In genomic region chr7:1536105-1536767, GRCh38 we compare ENCODE assay signal across 12 cellular contexts. TPM values are rescaled to one million over a fixed set of nuclear protein-coding genes. Genes with fewer than 3 reads are reported as not detected.
A peak's percentile ranks its signal among the peaks of the same experiment; 100 is the strongest.
DNase-seq lines count a peak whose midpoint lies in the region; ATAC-seq and TF ChIP-seq lines count a peak whose summit lies in the region.
"Had no signal": no experiment of that assay in that cellular context is flagged by ENCODE, and none has a peak within 500 bp of the region (broad histone marks: within the 10 kb centered on the region; RNA-seq: fewer than 3 reads in every experiment).

No MANE protein-coding gene starts in this region.

- H3K9me3 ChIP-seq in AG04450 (ENCODE audit: control insufficient read depth, insufficient read depth, low read length) = no peaks in the 10 kb centered on the region; the same call in 1 of the 2 replicates
- H3K9me3 ChIP-seq in right cardiac atrium (ENCODE audit: control insufficient read depth, low read length) = no peaks in the 10 kb centered on the region
- H3K9me3 ChIP-seq: HAP-1 had no signal

- peak overlapping the region; percentile 100 for H3K27ac ChIP-seq in AG04450 (ENCODE audit: low read depth, low read length)
- peak overlapping the region; percentile 98 for H3K27ac ChIP-seq in right cardiac atrium (ENCODE audit: low read length)

- WGBS in right cardiac atrium = 84% methylated on average over 34 of the region's 34 CpGs

- H3K27me3 Mint-ChIP-seq in WTC11 (ENCODE audit: low read depth) = no peaks in the 10 kb centered on the region
- H3K27me3 Mint-ChIP-seq: CD4-positive, alpha-beta memory T cell had no signal

- peak overlapping the region; percentile 59 for H3K27ac Mint-ChIP-seq in WTC11

- no peaks in the 10 kb centered on the region for H3K27me3 ChIP-seq in AG04450 (ENCODE audit: control insufficient read depth, insufficient read depth, low read length)
- no peaks in the 10 kb centered on the region for H3K27me3 ChIP-seq in right cardiac atrium (ENCODE audit: control insufficient read depth, insufficient read depth)

- no peak overlapping the region for H3K4me3 Mint-ChIP-seq in WTC11

- POLR2A ChIA-PET in AG04450 (lab: Yijun Ruan, JAX) = interaction anchor here (1.0 kb wide), 1 partner anchor 19 kb away, joined by 3 read pairs; no protein-coding TSS in a partner anchor
- POLR2A ChIA-PET in WTC11 (lab: Charles Lee) = no interaction called here

- no peak for TF ChIP-seq CTCF in AG04450 (IDR thresholded peaks at IDR 0.05; ENCODE audit: low read depth, low read length)
- TF ChIP-seq CTCF in WTC11 (IDR thresholded peaks at IDR 0.05) = no peak
- TF ChIP-seq CTCF in retinal pigment epithelial cell (conservative IDR thresholded peaks at IDR 0.05; ENCODE audit: low read depth, low read length) = no peak

- H3K36me3 Mint-ChIP-seq in WTC11 = no peaks in the 10 kb centered on the region

- no peaks in the 10 kb centered on the region for H3K9me3 Mint-ChIP-seq in WTC11
- H3K9me3 Mint-ChIP-seq: CD4-positive, alpha-beta memory T cell had no signal

- CTCF ChIA-PET in AG04450 (lab: Charles Lee) = interaction anchor here (0.7 kb wide), 2 partner anchors 355 to 812 kb away, joined by 6 to 11 read pairs; no protein-coding TSS in a partner anchor
- CTCF ChIA-PET in WTC11 (lab: Charles Lee) = interaction anchor here (2.1 to 3.0 kb wide), 2 partner anchors 20 to 62 kb away, joined by 8 to 20 read pairs; partner anchors contain the start of gene TMEM184A

- H3K4me1 Mint-ChIP-seq in WTC11 = peaks cover 34% of the 10 kb centered on the region

- ATAC-seq in WTC11 (no peak), right cardiac atrium (no peak), HG03432 (IDR thresholded peaks at IDR 0.05; ENCODE audit: unreplicated experiment) (no peak)

- DNase-seq in AG04450 (ENCODE audit: low read depth, low spot score) = no peak
- no peak for DNase-seq in WTC11 (ENCODE audit: low spot score)
- peak; percentile 22 to 68 (median 65) for DNase-seq in right cardiac atrium
- no peak for DNase-seq in retinal pigment epithelial cell (ENCODE audit: low read depth)
- DNase-seq in kidney glomerular epithelial cell (lab: John Stamatoyannopoulos, UW) = no peak
- no peak for DNase-seq in HuH-7.5 (ENCODE audit: low spot score)
- no peak for DNase-seq in activated effector memory CD4-positive, alpha-beta T cell treated with Interleukin-2 at 50 U/mL for 16 hours
- DNase-seq: NCI-H524, T-helper 9 cell had no signal

- H3K4me3 ChIP-seq in AG04450 (ENCODE audit: low read depth, low read length) = peak overlapping the region; percentile 46
- H3K4me3 ChIP-seq in right cardiac atrium (ENCODE audit: low read length) = no peak overlapping the region
- peak overlapping the region; percentile 25 for H3K4me3 ChIP-seq in retinal pigment epithelial cell (ENCODE audit: low read length)
- H3K4me3 ChIP-seq: HAP-1 had no signal

- H3K4me1 ChIP-seq in right cardiac atrium (ENCODE audit: control insufficient read depth, insufficient read depth, low read length) = peaks cover 10% of the 10 kb centered on the region

- intact Hi-C loops in right cardiac atrium (cut with DNase I) = no loop called here

TF ChIP-seq in WTC11, 78 proteins besides CTCF, POLR2A, EP300 and RAD21 (continues in another document):
- TF ChIP-seq FOXK1 (CRISPR knock-in tag; IDR thresholded peaks at IDR 0.05) (no peak), ZNF219 (CRISPR knock-in tag; IDR thresholded peaks at IDR 0.05; ENCODE audit: borderline replicate concordance) (no peak), TCF7 (CRISPR knock-in tag; IDR thresholded peaks at IDR 0.05; ENCODE audit: low read depth) (no peak), NFE2L1 (CRISPR knock-in tag; IDR thresholded peaks at IDR 0.05) (no peak), PREB (CRISPR knock-in tag; IDR thresholded peaks at IDR 0.05; ENCODE audit: borderline replicate concordance) (no peak), ERG (CRISPR knock-in tag; IDR thresholded peaks at IDR 0.05) (no peak), ARID4B (CRISPR knock-in tag; IDR thresholded peaks at IDR 0.05; ENCODE audit: borderline replicate concordance) (no peak), CDX4 (CRISPR knock-in tag; IDR thresholded peaks at IDR 0.05; ENCODE audit: borderline replicate concordance) (no peak)

RNA-seq across cellular contexts. Expression of gene MAFK, which starts 5.7 kb away (rescaled TPM):
- polyA plus RNA-seq in AG04450 (2011; rRNA removed) (4.5 and 8.3 TPM in 2 replicates), right cardiac atrium (73.8 TPM)
- polyA minus RNA-seq in AG04450 (2011; rRNA and poly(A)+ RNA removed) = 4.2 and 4.8 TPM in 2 replicates
- total RNA-seq in WTC11 (2021) (15.7 to 21.7 TPM (median 18.7 TPM) in 3 replicates), right cardiac atrium (10 to 100 TPM; 43.6 to 69.3 (median 55.9) TPM)

RNA-seq across cellular contexts. Expression of gene TMEM184A, which starts 19.8 kb away (rescaled TPM):
- polyA plus RNA-seq in AG04450 (2011; rRNA removed) = 0.36 and 0.56 TPM in 2 replicates
- polyA minus RNA-seq in AG04450 (2011; rRNA and poly(A)+ RNA removed) = 0.23 and 0.91 TPM in 2 replicates
- total RNA-seq in WTC11 (2021) = 1.3 to 1.4 TPM (median 1.3 TPM) in 3 replicates
- total RNA-seq in right cardiac atrium = under 1 TPM in 3 of 4 donors, not detected in 1; 0.26 to 0.62 (median 0.49) TPM
- 0.38 TPM for polyA plus RNA-seq in right cardiac atrium
- total RNA-seq: CD4-positive, alpha-beta memory T cell had no signal
- polyA plus RNA-seq: CD4-positive, alpha-beta memory T cell had no signal

RNA-seq across cellular contexts. Expression of gene INTS1, which starts 32.0 kb away (rescaled TPM):
- 9.0 and 13.1 TPM in 2 replicates for polyA plus RNA-seq in AG04450 (2011; rRNA removed)
- 24.2 and 31.0 TPM in 2 replicates for polyA minus RNA-seq in AG04450 (2011; rRNA and poly(A)+ RNA removed)
- 143 to 161 TPM (median 150 TPM) in 3 replicates for total RNA-seq in WTC11 (2021)
- 10 to 100 TPM; 30.6 to 48.3 (median 46.3) TPM for total RNA-seq in right cardiac atrium
- 39.0 TPM for polyA plus RNA-seq in right cardiac atrium

RNA-seq across cellular contexts. Expression of gene PSMG3, which starts 33.6 kb away (rescaled TPM):
- polyA plus RNA-seq in AG04450 (2011; rRNA removed) (31.1 and 33.4 TPM in 2 replicates), right cardiac atrium (27.6 TPM)
- polyA minus RNA-seq in AG04450 (2011; rRNA and poly(A)+ RNA removed) = 11.4 and 14.8 TPM in 2 replicates
- total RNA-seq in WTC11 (2021) (33.3 to 50.7 TPM (median 45.9 TPM) in 3 replicates), right cardiac atrium (10 to 100 TPM; 11.6 to 16.2 (median 13.9) TPM)

Comparison
In these comparisons a context has a peak if more than half of its experiments do, and no peak if none do; other contexts are left out.
1. DNase-seq: peak in right cardiac atrium (3 of 3); none in AG04450 (single experiment), WTC11 (single experiment), retinal pigment epithelial cell (single experiment), kidney glomerular epithelial cell (single experiment), HuH-7.5 (single experiment) and activated effector memory CD4-positive, alpha-beta T cell treated with Interleukin-2 at 50 U/mL for 16 hours (single experiment).